1 cellular context compared by ENCODE assay signal in the genomic region with DNA sequence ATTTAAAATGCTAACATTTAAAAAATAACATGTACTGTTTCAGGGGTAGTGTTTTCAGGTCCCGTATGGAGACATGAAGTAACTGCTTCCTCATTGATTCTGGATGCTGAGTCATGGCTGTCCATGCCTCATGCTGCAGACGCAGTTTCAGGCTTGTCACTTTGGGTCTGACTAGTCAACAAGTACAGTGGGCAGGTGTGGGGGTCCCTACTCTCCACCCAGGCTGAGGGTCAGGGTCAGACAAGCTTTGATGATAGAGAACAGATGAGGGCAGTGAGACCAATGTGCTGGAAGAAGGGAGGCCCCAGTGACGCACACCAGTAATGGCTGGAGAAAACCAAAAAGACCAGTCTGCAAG.
A peak's percentile ranks its signal among the peaks of the same experiment; 100 is the strongest.
TF ChIP-seq lines count a peak whose summit lies in the region.

No MANE protein-coding gene starts in this region.

TF ChIP-seq in K562, 482 proteins besides CTCF, POLR2A, EP300 and RAD21 (continued from another document and continues in another):
- TF ChIP-seq, protein P1, sequence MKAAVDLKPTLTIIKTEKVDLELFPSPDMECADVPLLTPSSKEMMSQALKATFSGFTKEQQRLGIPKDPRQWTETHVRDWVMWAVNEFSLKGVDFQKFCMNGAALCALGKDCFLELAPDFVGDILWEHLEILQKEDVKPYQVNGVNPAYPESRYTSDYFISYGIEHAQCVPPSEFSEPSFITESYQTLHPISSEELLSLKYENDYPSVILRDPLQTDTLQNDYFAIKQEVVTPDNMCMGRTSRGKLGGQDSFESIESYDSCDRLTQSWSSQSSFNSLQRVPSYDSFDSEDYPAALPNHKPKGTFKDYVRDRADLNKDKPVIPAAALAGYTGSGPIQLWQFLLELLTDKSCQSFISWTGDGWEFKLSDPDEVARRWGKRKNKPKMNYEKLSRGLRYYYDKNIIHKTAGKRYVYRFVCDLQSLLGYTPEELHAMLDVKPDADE (conservative IDR thresholded peaks at IDR 0.05; ENCODE audit: control insufficient read depth, low read depth, low read length), result no peak
- TF ChIP-seq, protein P2, sequence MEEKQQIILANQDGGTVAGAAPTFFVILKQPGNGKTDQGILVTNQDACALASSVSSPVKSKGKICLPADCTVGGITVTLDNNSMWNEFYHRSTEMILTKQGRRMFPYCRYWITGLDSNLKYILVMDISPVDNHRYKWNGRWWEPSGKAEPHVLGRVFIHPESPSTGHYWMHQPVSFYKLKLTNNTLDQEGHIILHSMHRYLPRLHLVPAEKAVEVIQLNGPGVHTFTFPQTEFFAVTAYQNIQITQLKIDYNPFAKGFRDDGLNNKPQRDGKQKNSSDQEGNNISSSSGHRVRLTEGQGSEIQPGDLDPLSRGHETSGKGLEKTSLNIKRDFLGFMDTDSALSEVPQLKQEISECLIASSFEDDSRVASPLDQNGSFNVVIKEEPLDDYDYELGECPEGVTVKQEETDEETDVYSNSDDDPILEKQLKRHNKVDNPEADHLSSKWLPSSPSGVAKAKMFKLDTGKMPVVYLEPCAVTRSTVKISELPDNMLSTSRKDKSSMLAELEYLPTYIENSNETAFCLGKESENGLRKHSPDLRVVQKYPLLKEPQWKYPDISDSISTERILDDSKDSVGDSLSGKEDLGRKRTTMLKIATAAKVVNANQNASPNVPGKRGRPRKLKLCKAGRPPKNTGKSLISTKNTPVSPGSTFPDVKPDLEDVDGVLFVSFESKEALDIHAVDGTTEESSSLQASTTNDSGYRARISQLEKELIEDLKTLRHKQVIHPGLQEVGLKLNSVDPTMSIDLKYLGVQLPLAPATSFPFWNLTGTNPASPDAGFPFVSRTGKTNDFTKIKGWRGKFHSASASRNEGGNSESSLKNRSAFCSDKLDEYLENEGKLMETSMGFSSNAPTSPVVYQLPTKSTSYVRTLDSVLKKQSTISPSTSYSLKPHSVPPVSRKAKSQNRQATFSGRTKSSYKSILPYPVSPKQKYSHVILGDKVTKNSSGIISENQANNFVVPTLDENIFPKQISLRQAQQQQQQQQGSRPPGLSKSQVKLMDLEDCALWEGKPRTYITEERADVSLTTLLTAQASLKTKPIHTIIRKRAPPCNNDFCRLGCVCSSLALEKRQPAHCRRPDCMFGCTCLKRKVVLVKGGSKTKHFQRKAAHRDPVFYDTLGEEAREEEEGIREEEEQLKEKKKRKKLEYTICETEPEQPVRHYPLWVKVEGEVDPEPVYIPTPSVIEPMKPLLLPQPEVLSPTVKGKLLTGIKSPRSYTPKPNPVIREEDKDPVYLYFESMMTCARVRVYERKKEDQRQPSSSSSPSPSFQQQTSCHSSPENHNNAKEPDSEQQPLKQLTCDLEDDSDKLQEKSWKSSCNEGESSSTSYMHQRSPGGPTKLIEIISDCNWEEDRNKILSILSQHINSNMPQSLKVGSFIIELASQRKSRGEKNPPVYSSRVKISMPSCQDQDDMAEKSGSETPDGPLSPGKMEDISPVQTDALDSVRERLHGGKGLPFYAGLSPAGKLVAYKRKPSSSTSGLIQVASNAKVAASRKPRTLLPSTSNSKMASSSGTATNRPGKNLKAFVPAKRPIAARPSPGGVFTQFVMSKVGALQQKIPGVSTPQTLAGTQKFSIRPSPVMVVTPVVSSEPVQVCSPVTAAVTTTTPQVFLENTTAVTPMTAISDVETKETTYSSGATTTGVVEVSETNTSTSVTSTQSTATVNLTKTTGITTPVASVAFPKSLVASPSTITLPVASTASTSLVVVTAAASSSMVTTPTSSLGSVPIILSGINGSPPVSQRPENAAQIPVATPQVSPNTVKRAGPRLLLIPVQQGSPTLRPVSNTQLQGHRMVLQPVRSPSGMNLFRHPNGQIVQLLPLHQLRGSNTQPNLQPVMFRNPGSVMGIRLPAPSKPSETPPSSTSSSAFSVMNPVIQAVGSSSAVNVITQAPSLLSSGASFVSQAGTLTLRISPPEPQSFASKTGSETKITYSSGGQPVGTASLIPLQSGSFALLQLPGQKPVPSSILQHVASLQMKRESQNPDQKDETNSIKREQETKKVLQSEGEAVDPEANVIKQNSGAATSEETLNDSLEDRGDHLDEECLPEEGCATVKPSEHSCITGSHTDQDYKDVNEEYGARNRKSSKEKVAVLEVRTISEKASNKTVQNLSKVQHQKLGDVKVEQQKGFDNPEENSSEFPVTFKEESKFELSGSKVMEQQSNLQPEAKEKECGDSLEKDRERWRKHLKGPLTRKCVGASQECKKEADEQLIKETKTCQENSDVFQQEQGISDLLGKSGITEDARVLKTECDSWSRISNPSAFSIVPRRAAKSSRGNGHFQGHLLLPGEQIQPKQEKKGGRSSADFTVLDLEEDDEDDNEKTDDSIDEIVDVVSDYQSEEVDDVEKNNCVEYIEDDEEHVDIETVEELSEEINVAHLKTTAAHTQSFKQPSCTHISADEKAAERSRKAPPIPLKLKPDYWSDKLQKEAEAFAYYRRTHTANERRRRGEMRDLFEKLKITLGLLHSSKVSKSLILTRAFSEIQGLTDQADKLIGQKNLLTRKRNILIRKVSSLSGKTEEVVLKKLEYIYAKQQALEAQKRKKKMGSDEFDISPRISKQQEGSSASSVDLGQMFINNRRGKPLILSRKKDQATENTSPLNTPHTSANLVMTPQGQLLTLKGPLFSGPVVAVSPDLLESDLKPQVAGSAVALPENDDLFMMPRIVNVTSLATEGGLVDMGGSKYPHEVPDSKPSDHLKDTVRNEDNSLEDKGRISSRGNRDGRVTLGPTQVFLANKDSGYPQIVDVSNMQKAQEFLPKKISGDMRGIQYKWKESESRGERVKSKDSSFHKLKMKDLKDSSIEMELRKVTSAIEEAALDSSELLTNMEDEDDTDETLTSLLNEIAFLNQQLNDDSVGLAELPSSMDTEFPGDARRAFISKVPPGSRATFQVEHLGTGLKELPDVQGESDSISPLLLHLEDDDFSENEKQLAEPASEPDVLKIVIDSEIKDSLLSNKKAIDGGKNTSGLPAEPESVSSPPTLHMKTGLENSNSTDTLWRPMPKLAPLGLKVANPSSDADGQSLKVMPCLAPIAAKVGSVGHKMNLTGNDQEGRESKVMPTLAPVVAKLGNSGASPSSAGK (IDR thresholded peaks at IDR 0.05), result peak; percentile 69
- TF ChIP-seq BCL6 (CRISPR knock-in tag; IDR thresholded peaks at IDR 0.05), result no peak
- TF ChIP-seq, protein P3, sequence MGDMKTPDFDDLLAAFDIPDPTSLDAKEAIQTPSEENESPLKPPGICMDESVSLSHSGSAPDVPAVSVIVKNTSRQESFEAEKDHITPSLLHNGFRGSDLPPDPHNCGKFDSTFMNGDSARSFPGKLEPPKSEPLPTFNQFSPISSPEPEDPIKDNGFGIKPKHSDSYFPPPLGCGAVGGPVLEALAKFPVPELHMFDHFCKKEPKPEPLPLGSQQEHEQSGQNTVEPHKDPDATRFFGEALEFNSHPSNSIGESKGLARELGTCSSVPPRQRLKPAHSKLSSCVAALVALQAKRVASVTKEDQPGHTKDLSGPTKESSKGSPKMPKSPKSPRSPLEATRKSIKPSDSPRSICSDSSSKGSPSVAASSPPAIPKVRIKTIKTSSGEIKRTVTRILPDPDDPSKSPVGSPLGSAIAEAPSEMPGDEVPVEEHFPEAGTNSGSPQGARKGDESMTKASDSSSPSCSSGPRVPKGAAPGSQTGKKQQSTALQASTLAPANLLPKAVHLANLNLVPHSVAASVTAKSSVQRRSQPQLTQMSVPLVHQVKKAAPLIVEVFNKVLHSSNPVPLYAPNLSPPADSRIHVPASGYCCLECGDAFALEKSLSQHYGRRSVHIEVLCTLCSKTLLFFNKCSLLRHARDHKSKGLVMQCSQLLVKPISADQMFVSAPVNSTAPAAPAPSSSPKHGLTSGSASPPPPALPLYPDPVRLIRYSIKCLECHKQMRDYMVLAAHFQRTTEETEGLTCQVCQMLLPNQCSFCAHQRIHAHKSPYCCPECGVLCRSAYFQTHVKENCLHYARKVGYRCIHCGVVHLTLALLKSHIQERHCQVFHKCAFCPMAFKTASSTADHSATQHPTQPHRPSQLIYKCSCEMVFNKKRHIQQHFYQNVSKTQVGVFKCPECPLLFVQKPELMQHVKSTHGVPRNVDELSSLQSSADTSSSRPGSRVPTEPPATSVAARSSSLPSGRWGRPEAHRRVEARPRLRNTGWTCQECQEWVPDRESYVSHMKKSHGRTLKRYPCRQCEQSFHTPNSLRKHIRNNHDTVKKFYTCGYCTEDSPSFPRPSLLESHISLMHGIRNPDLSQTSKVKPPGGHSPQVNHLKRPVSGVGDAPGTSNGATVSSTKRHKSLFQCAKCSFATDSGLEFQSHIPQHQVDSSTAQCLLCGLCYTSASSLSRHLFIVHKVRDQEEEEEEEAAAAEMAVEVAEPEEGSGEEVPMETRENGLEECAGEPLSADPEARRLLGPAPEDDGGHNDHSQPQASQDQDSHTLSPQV (IDR thresholded peaks at IDR 0.05), result peak; percentile 61; the same call in 1 of the 2 replicates
- TF ChIP-seq, protein P4, sequence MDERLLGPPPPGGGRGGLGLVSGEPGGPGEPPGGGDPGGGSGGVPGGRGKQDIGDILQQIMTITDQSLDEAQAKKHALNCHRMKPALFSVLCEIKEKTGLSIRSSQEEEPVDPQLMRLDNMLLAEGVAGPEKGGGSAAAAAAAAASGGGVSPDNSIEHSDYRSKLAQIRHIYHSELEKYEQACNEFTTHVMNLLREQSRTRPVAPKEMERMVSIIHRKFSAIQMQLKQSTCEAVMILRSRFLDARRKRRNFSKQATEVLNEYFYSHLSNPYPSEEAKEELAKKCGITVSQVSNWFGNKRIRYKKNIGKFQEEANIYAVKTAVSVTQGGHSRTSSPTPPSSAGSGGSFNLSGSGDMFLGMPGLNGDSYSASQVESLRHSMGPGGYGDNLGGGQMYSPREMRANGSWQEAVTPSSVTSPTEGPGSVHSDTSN (CRISPR knock-in tag; IDR thresholded peaks at IDR 0.05; ENCODE audit: low read depth), result no peak
- TF ChIP-seq, protein P4 (tag; conservative IDR thresholded peaks at IDR 0.05; ENCODE audit: low read depth), result 0 out of 2 replicates have a peak, but pooled peaks have one; percentile 15
- no peak for TF ChIP-seq ZNF79 (CRISPR knock-in tag; IDR thresholded peaks at IDR 0.05; ENCODE audit: low read depth)
- TF ChIP-seq TAF7 (tag; IDR thresholded peaks at IDR 0.05), result no peak; the same call in 1 of the 2 replicates
- peak; percentile 93 for TF ChIP-seq NFE2 (IDR thresholded peaks at IDR 0.05; ENCODE audit: low read depth)
- TF ChIP-seq NFIC (IDR thresholded peaks at IDR 0.05), result no peak
- TF ChIP-seq FOSL1 (tag; conservative IDR thresholded peaks at IDR 0.05), result 0 out of 2 replicates have a peak, but pooled peaks have one; percentile 30
- no peak for TF ChIP-seq KHSRP (IDR thresholded peaks at IDR 0.05)
- no peak for TF ChIP-seq SMARCE1 (IDR thresholded peaks at IDR 0.05)
- TF ChIP-seq, protein P5, sequence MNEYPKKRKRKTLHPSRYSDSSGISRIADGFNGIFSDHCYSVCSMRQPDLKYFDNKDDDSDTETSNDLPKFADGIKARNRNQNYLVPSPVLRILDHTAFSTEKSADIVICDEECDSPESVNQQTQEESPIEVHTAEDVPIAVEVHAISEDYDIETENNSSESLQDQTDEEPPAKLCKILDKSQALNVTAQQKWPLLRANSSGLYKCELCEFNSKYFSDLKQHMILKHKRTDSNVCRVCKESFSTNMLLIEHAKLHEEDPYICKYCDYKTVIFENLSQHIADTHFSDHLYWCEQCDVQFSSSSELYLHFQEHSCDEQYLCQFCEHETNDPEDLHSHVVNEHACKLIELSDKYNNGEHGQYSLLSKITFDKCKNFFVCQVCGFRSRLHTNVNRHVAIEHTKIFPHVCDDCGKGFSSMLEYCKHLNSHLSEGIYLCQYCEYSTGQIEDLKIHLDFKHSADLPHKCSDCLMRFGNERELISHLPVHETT (CRISPR knock-in tag; conservative IDR thresholded peaks at IDR 0.05 in 1 of 2, IDR thresholded peaks at IDR 0.05 in 1 of 2), result peak in 1 of 2 experiments; percentile 47; a peak in 1 of 4 replicates
- TF ChIP-seq ZNF764 (CRISPR knock-in tag; IDR thresholded peaks at IDR 0.05; ENCODE audit: low read depth), result no peak
- TF ChIP-seq, protein P6, sequence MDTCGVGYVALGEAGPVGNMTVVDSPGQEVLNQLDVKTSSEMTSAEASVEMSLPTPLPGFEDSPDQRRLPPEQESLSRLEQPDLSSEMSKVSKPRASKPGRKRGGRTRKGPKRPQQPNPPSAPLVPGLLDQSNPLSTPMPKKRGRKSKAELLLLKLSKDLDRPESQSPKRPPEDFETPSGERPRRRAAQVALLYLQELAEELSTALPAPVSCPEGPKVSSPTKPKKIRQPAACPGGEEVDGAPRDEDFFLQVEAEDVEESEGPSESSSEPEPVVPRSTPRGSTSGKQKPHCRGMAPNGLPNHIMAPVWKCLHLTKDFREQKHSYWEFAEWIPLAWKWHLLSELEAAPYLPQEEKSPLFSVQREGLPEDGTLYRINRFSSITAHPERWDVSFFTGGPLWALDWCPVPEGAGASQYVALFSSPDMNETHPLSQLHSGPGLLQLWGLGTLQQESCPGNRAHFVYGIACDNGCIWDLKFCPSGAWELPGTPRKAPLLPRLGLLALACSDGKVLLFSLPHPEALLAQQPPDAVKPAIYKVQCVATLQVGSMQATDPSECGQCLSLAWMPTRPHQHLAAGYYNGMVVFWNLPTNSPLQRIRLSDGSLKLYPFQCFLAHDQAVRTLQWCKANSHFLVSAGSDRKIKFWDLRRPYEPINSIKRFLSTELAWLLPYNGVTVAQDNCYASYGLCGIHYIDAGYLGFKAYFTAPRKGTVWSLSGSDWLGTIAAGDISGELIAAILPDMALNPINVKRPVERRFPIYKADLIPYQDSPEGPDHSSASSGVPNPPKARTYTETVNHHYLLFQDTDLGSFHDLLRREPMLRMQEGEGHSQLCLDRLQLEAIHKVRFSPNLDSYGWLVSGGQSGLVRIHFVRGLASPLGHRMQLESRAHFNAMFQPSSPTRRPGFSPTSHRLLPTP (IDR thresholded peaks at IDR 0.05; ENCODE audit: borderline replicate concordance, extremely low read depth, insufficient read length), result no peak
- no peak for TF ChIP-seq MTA2 (IDR thresholded peaks at IDR 0.05; ENCODE audit: low read depth)
- peak; percentile 84; the same call in 1 of the 2 replicates for TF ChIP-seq MAFF (IDR thresholded peaks at IDR 0.05; ENCODE audit: low read length)
- TF ChIP-seq, protein P7, sequence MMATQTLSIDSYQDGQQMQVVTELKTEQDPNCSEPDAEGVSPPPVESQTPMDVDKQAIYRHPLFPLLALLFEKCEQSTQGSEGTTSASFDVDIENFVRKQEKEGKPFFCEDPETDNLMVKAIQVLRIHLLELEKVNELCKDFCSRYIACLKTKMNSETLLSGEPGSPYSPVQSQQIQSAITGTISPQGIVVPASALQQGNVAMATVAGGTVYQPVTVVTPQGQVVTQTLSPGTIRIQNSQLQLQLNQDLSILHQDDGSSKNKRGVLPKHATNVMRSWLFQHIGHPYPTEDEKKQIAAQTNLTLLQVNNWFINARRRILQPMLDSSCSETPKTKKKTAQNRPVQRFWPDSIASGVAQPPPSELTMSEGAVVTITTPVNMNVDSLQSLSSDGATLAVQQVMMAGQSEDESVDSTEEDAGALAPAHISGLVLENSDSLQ (IDR thresholded peaks at IDR 0.05), result 0 out of 2 replicates have a peak, but pooled peaks have one; percentile 7
- no peak for TF ChIP-seq LARP7 (IDR thresholded peaks at IDR 0.05)
- TF ChIP-seq SMAD4 (CRISPR knock-in tag; conservative IDR thresholded peaks at IDR 0.05), result peak; percentile 43; the same call in 1 of the 2 replicates
- TF ChIP-seq ZNF551 (CRISPR knock-in tag; IDR thresholded peaks at IDR 0.05), result no peak
- no peak for TF ChIP-seq ZSCAN29 (IDR thresholded peaks at IDR 0.05)
- TF ChIP-seq DIDO1 (tag; IDR thresholded peaks at IDR 0.05; ENCODE audit: low read depth), result no peak
- peak; percentile 95 for TF ChIP-seq MAFG (tag; conservative IDR thresholded peaks at IDR 0.05)
- peak; percentile 29; the same call in 1 of the 2 replicates for TF ChIP-seq EHMT2 (IDR thresholded peaks at IDR 0.05)
